Comparison of ENCODE assay signal across 7 cellular contexts in the genomic region with DNA sequence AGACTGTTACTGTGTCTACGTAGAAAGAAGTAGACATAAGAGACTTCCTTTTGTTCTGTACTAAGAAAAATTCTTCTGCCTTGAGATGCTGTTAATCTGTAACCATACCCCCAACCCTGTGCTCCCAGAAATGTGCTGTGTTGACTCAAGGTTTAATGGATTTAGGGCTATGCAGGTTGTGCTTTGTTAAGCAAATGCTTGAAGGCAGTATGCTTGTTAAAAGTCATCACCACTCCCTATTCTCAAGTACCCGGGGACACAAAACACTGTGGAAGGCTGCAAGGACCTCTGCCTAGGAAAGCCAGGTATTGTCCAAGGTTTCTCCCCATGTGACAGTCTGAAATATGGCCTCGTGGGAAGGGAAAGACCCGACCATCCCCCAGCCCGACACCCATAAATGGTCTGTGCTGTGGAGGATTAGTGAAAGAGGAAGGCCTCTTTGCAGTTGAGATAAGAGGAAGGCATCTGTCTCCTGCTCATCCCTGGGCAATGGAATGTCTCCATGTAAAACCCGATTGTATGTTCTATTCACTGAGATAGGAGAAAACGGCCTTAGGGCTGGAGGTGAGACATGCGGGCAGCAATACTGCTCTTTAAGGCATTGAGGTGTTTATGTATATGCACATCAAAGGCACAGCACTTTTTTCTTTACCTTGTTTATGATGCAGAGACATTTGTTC. TPM values are rescaled to one million over a fixed set of nuclear protein-coding genes. Genes with fewer than 3 reads are reported as not detected.
"Had no signal": no experiment of that assay in that cellular context is flagged by ENCODE, and none has a peak within 500 bp of the region (broad histone marks: within the 10 kb centered on the region; RNA-seq: fewer than 3 reads in every experiment).

No MANE protein-coding gene starts in this region.

RNA-seq across cellular contexts. Expression of gene ZNF578, which starts 32.3 kb away (rescaled TPM):
- total RNA-seq: ascending aorta had no signal

RNA-seq across cellular contexts. Expression of gene ZNF534, which starts 56.8 kb away (rescaled TPM):
- total RNA-seq: activated CD4-positive, alpha-beta memory T cell treated with anti-CD3 and anti-CD28 coated beads, Interleukin-2, amount 10 ng/mL, durations not matched to agents 7 days and 5 days; activated CD4-positive, alpha-beta T cell treated with anti-CD3 and anti-CD28 coated beads, Interleukin-2, amount 10 ng/mL, durations not matched to agents 7 days and 5 days; activated naive CD4-positive, alpha-beta T cell treated with anti-CD3 and anti-CD28 coated beads, Interleukin-2, amount 50 U/mL, for 72 hours; activated naive CD8-positive, alpha-beta T cell treated with anti-CD3 and anti-CD28 coated beads, Interleukin-2, amount 10 ng/mL, durations not matched to agents 7 days and 5 days; activated T-cell treated with anti-CD3 and anti-CD28 coated beads, Interleukin-2, amount 50 U/mL, for 72 hours; ascending aorta had no signal
- polyA plus RNA-seq: foreskin keratinocyte had no signal
